Comparison of ENCODE assay signal across 11 cellular contexts in the genomic region with DNA sequence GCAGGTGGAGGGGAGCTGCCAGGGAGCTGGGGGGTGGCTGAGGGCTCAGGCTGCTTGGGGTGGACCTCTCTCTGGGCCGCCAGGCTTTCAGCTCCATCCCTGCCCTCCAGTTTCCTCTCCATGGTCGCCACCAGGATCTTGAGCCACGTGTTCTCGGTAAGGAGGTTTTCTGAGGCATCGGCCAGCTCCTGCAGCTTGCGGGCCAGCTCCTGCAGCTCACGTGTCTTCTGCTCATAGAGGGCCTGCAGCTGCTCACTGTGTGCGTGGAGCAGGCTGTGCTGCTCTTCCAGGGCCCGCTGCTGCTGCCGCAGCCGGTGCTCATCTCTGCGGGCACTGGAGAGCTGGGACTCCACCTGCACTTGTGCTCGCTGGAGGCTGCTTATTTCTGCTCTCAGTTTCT. TPM values are rescaled to one million over a fixed set of nuclear protein-coding genes. Genes with fewer than 3 reads are reported as not detected.
A peak's percentile ranks its signal among the peaks of the same experiment; 100 is the strongest.
DNase-seq lines count a peak whose midpoint lies in the region; ATAC-seq and TF ChIP-seq lines count a peak whose summit lies in the region.
"Had no signal": no experiment of that assay in that cellular context is flagged by ENCODE, and none has a peak within 500 bp of the region (broad histone marks: within the 10 kb centered on the region; RNA-seq: fewer than 3 reads in every experiment).

No MANE protein-coding gene starts in this region.

- intact Hi-C loops in posterior cingulate gyrus (cut with DNase I): loop anchor here (5.0 kb wide), 1 partner anchor 63 kb away; a partner anchor contains a TSS

- no peak overlapping the region for H3K4me3 ChIP-seq in CD4-positive, CD25-positive, alpha-beta regulatory T cell (ENCODE audit: low read depth, low read length)
- no peak overlapping the region for H3K4me3 ChIP-seq in HUES64 (ENCODE audit: low read length)
- H3K4me3 ChIP-seq: coronary artery, MG63 had no signal

- no peaks in the 10 kb centered on the region for H3K27me3 Mint-ChIP-seq in CD4-positive, CD25-positive, alpha-beta regulatory T cell
- H3K27me3 Mint-ChIP-seq in chondrocyte (ENCODE audit: low read depth): no peaks in the 10 kb centered on the region

- 92% methylated on average over 13 of the region's 13 CpGs for WGBS in HUES64

- no peak overlapping the region for H3K27ac ChIP-seq in CD4-positive, CD25-positive, alpha-beta regulatory T cell (ENCODE audit: insufficient read depth, low read length, poor library complexity, severe bottlenecking)
- H3K27ac ChIP-seq in HUES64 (ENCODE audit: low read depth, low read length): peak overlapping the region; percentile 15; the same call in 1 of the 2 replicates

- no peak for ATAC-seq in CD4-positive, CD25-positive, alpha-beta regulatory T cell (ENCODE audit: low read depth in 2 of 2)
- ATAC-seq in HG03457 (IDR thresholded peaks at IDR 0.05; ENCODE audit: unreplicated experiment): no peak
- no peak for ATAC-seq in HG03565 (IDR thresholded peaks at IDR 0.05; ENCODE audit: unreplicated experiment)

- peaks cover 69% of the 10 kb centered on the region for H3K36me3 ChIP-seq in CD4-positive, CD25-positive, alpha-beta regulatory T cell (ENCODE audit: control insufficient read depth, insufficient read depth, low read length)
- H3K36me3 ChIP-seq in HUES64 (ENCODE audit: insufficient read depth, low read length): peaks cover 62% of the 10 kb centered on the region

- no peak for TF ChIP-seq CTCF in chondrocyte (IDR thresholded peaks at IDR 0.05)

- H3K27me3 ChIP-seq in CD4-positive, CD25-positive, alpha-beta regulatory T cell (ENCODE audit: control insufficient read depth, insufficient read depth, low read length): no peaks in the 10 kb centered on the region
- no peaks in the 10 kb centered on the region for H3K27me3 ChIP-seq in HUES64 (ENCODE audit: insufficient read depth, low read length)
- H3K27me3 ChIP-seq: MG63 had no signal

- peaks cover 34% of the 10 kb centered on the region for H3K36me3 Mint-ChIP-seq in CD4-positive, CD25-positive, alpha-beta regulatory T cell
- H3K36me3 Mint-ChIP-seq in chondrocyte (ENCODE audit: low read depth): peaks cover 27% of the 10 kb centered on the region

- H3K4me3 Mint-ChIP-seq in CD4-positive, CD25-positive, alpha-beta regulatory T cell: peak overlapping the region in 1 of 4 donors; percentile 68
- no peak overlapping the region for H3K4me3 Mint-ChIP-seq in chondrocyte (ENCODE audit: unreplicated experiment)
- H3K4me3 Mint-ChIP-seq: activated naive CD4-positive, alpha-beta T cell treated with anti-CD3 and anti-CD28 coated beads for 36 hours had no signal

- peak overlapping the region in 2 of 3 donors; percentile 69 to 78 for H3K27ac Mint-ChIP-seq in CD4-positive, CD25-positive, alpha-beta regulatory T cell
- H3K27ac Mint-ChIP-seq in chondrocyte (ENCODE audit: unreplicated experiment): no peak overlapping the region

- peaks cover 9 to 79% (median 60%) of the 10 kb centered on the region in 4 donors for H3K4me1 Mint-ChIP-seq in CD4-positive, CD25-positive, alpha-beta regulatory T cell
- H3K4me1 Mint-ChIP-seq in chondrocyte (ENCODE audit: low read depth): peaks cover 44% of the 10 kb centered on the region

- no peak overlapping the region for H3K9ac ChIP-seq in HUES64 (ENCODE audit: low read depth, low read length)

- no peaks in the 10 kb centered on the region for H3K9me3 ChIP-seq in CD4-positive, CD25-positive, alpha-beta regulatory T cell (ENCODE audit: control insufficient read depth in 2 of 2, low read length in 2 of 2)
- no peaks in the 10 kb centered on the region for H3K9me3 ChIP-seq in HUES64 (ENCODE audit: insufficient read depth, low read depth, low read length)
- H3K9me3 ChIP-seq: MG63 had no signal

- no peaks in the 10 kb centered on the region for H3K9me3 Mint-ChIP-seq in CD4-positive, CD25-positive, alpha-beta regulatory T cell
- no peaks in the 10 kb centered on the region for H3K9me3 Mint-ChIP-seq in chondrocyte (ENCODE audit: low read depth)
- H3K9me3 Mint-ChIP-seq: activated naive CD4-positive, alpha-beta T cell treated with anti-CD3 and anti-CD28 coated beads for 36 hours had no signal

- peaks cover 42% of the 10 kb centered on the region for H3K4me1 ChIP-seq in CD4-positive, CD25-positive, alpha-beta regulatory T cell (ENCODE audit: control insufficient read depth, insufficient read depth, low read length, poor library complexity, severe bottlenecking)
- H3K4me1 ChIP-seq in HUES64 (ENCODE audit: insufficient read depth, low read length): no peaks in the 10 kb centered on the region

- no peak for DNase-seq in CD4-positive, CD25-positive, alpha-beta regulatory T cell
- DNase-seq in chondrocyte (ENCODE audit: low spot score): peak; percentile 65
- peak in 8 of 10 donors; percentile 34 to 94 (median 68) for DNase-seq in posterior cingulate gyrus
- no peak for DNase-seq in stimulated activated CD4-positive, alpha-beta T cell treated with anti-CD3 and anti-CD28 coated beads, Interleukin-1b, Interleukin-23, amount 100 ng/mL, for 48 hours
- DNase-seq: activated CD4-positive, alpha-beta T cell treated with anti-CD3 and anti-CD28 coated beads, Interleukin-2, amount 50 U/mL, for 1 hour; activated naive CD4-positive, alpha-beta T cell treated with anti-CD3 and anti-CD28 coated beads for 36 hours; MG63 had no signal

RNA-seq across cellular contexts. Expression of a gene that starts 11.0 kb away (rescaled TPM):
- 27.5 TPM for total RNA-seq in CD4-positive, CD25-positive, alpha-beta regulatory T cell
- 10 to 100 TPM; 14.5 to 31.2 (median 23.8) TPM for polyA plus RNA-seq in CD4-positive, CD25-positive, alpha-beta regulatory T cell
- 48.0 TPM for polyA plus RNA-seq in HUES64 (2013, experiment 1 of 2)
- polyA plus RNA-seq in HUES64 (2013, experiment 2 of 2): 58.7 TPM
- 12.5 to 15.3 TPM (median 14.0 TPM) in 3 replicates for total RNA-seq in chondrocyte

Comparison
In these comparisons a context has a peak if more than half of its experiments do, and no peak if none do; other contexts are left out.
1. DNase-seq: peak in chondrocyte (single experiment) and posterior cingulate gyrus (8 of 10); none in CD4-positive, CD25-positive, alpha-beta regulatory T cell (0 of 3) and stimulated activated CD4-positive, alpha-beta T cell treated with anti-CD3 and anti-CD28 coated beads, Interleukin-1b, Interleukin-23, amount 100 ng/mL, for 48 hours (single experiment).